In the genomic region with DNA sequence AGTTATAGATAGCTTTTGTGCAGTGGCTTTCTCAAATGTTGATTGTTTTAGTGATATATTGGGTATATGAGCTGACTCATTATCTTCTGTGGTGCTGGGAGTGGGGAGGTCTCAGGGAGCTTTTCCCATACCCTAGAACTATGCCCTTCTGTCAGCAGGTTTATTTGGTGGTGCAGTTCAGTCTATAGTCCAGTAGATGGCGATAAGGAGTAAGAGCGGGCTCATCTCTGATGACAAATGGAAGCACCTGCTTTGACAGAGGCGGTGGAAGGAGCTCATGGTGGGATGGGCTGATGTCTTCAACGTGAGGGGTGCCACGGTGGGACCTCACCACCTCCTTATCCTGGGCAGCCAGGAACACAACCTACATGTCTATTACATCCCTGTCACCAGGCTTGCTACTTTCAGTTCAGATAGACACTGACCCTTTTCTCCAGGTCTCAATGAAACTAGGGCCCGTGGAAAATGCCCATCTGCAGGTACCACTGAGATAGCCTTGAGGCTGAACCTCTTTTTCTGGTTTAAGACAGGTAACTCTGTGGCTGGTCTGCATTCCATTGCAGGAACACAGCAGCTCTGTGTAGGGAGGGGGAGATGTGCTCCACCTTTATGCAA, we compare ENCODE assay signal across 1 cellular context.
A peak's percentile ranks its signal among the peaks of the same experiment; 100 is the strongest.
TF ChIP-seq lines count a peak whose summit lies in the region.

No MANE protein-coding gene starts in this region.

TF ChIP-seq in GM12878, 131 proteins besides CTCF, POLR2A, EP300 and RAD21:
- TF ChIP-seq SMC3 (IDR thresholded peaks at IDR 0.05; ENCODE audit: borderline replicate concordance, low read length), result peak; percentile 53
- TF ChIP-seq YY1 (IDR thresholded peaks at IDR 0.05; ENCODE audit: low read depth, low read length), result 0 out of 2 replicates have a peak, but pooled peaks have one; percentile 40
- TF ChIP-seq, protein P1, sequence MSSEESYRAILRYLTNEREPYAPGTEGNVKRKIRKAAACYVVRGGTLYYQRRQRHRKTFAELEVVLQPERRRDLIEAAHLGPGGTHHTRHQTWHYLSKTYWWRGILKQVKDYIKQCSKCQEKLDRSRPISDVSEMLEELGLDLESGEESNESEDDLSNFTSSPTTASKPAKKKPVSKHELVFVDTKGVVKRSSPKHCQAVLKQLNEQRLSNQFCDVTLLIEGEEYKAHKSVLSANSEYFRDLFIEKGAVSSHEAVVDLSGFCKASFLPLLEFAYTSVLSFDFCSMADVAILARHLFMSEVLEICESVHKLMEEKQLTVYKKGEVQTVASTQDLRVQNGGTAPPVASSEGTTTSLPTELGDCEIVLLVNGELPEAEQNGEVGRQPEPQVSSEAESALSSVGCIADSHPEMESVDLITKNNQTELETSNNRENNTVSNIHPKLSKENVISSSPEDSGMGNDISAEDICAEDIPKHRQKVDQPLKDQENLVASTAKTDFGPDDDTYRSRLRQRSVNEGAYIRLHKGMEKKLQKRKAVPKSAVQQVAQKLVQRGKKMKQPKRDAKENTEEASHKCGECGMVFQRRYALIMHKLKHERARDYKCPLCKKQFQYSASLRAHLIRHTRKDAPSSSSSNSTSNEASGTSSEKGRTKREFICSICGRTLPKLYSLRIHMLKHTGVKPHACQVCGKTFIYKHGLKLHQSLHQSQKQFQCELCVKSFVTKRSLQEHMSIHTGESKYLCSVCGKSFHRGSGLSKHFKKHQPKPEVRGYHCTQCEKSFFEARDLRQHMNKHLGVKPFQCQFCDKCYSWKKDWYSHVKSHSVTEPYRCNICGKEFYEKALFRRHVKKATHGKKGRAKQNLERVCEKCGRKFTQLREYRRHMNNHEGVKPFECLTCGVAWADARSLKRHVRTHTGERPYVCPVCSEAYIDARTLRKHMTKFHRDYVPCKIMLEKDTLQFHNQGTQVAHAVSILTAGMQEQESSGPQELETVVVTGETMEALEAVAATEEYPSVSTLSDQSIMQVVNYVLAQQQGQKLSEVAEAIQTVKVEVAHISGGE (CRISPR knock-in tag; IDR thresholded peaks at IDR 0.05), result no peak
